9 cellular contexts compared by ENCODE assay signal in the genomic region with DNA sequence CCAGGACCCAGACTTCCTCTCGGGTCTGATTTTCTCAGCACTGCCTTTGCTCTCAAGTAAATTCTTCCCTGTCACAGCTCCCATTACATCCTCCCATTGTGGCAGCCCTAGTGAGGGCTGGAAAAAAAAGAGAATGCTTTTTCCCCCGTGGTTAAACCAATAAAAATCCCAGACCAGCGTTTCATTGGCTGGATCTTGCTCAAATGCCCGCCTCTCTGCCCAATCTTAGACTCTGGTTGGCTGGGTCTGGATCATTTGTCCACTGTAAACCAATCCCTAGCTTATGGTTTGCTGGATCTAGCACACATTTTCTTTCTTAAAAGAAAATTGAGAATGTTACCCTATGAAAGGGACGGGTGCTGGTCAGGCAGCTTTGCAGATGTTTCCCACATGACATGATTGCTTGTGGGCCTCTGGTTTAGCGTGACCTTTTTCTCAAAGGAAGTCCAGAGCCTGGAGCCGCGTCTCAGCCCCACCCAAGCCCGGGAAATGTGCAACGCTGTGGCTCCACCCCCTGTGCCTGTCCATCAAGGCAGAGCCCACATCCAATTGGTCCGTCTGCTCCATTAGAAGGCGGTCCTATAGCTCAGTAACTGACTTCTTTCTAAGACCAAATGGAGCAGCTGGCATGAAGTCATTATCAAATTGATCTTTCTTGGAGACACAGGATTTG. TPM values are rescaled to one million over a fixed set of nuclear protein-coding genes. Genes with fewer than 3 reads are reported as not detected.
A peak's percentile ranks its signal among the peaks of the same experiment; 100 is the strongest.
DNase-seq lines count a peak whose midpoint lies in the region; ATAC-seq and TF ChIP-seq lines count a peak whose summit lies in the region.
"Had no signal": no experiment of that assay in that cellular context is flagged by ENCODE, and none has a peak within 500 bp of the region (broad histone marks: within the 10 kb centered on the region; RNA-seq: fewer than 3 reads in every experiment).

No MANE protein-coding gene starts in this region.

- no peak overlapping the region for H3K4me3 ChIP-seq in epithelial cell of esophagus (ENCODE audit: low read length)
- H3K4me3 ChIP-seq: uterus had no signal

- ATAC-seq in naive thymus-derived CD8-positive, alpha-beta T cell = peak; percentile 26 to 28
- ATAC-seq in GM21367 (IDR thresholded peaks at IDR 0.05; ENCODE audit: unreplicated experiment) = no peak

- POLR2A ChIA-PET in naive thymus-derived CD8-positive, alpha-beta T cell (lab: Charles Lee) = interaction anchor here (0.6 to 1.0 kb wide), 2 partner anchors 13 to 181 kb away, joined by 3 to 4 read pairs; no protein-coding TSS in a partner anchor

- in situ Hi-C loops in G401 (cut with HindIII; ENCODE audit: low sequenced_read_pairs) = no loop called here

- H3K36me3 Mint-ChIP-seq in naive thymus-derived CD8-positive, alpha-beta T cell = no peaks in the 10 kb centered on the region

- H3K27me3 Mint-ChIP-seq in naive thymus-derived CD8-positive, alpha-beta T cell = peaks cover 10 to 72% (median 36%) of the 10 kb centered on the region in 5 donors

- H3K9me3 Mint-ChIP-seq in naive thymus-derived CD8-positive, alpha-beta T cell = no peaks in the 10 kb centered on the region

- peaks cover 22 to 51% (median 49%) of the 10 kb centered on the region in 4 donors for H3K4me1 Mint-ChIP-seq in naive thymus-derived CD8-positive, alpha-beta T cell

- peak overlapping the region in 1 of 10 donors; percentile 14 for H3K4me3 Mint-ChIP-seq in naive thymus-derived CD8-positive, alpha-beta T cell

- peak; percentile 24 for DNase-seq in G401 (ENCODE audit: low spot score)
- peak; percentile 68 for DNase-seq in LHCN-M2 (ENCODE audit: low read depth)
- DNase-seq in SIG-M5 treated with dmso at 0.1 percent for 504 hours (lab: John Stamatoyannopoulos, UW; ENCODE audit: unreplicated experiment) = peak; percentile 96
- peak; percentile 59 for DNase-seq in epithelial cell of esophagus (ENCODE audit: low read depth)
- peak in 3 of 10 donors; percentile 22 to 28 (median 27) for DNase-seq in naive thymus-derived CD8-positive, alpha-beta T cell
- DNase-seq in NCI-H2029 (lab: John Stamatoyannopoulos, UW) = no peak
- DNase-seq in GM10266 (ENCODE audit: extremely low spot score) = no peak

- TF ChIP-seq CTCF in epithelial cell of esophagus (IDR thresholded peaks at IDR 0.05; ENCODE audit: insufficient read depth, low read depth, low read length, missing control alignments) (no peak), GM10266 (IDR thresholded peaks at IDR 0.05; ENCODE audit: control insufficient read depth, insufficient read depth, low read depth, missing control alignments) (no peak)

- H3K27ac Mint-ChIP-seq in naive thymus-derived CD8-positive, alpha-beta T cell = peak overlapping the region in 1 of 10 donors; percentile 6

RNA-seq across cellular contexts. Expression of a gene that starts 2.8 kb away (rescaled TPM):
- total RNA-seq in G401 (2014; rRNA removed; shearing (Covaris generic)) = not detected in 2 replicates
- total RNA-seq in LHCN-M2 (2014; rRNA removed) = not detected in 2 replicates
- polyA plus RNA-seq in LHCN-M2 (2012) = not detected
- not detected for total RNA-seq in naive thymus-derived CD8-positive, alpha-beta T cell
- polyA plus RNA-seq in naive thymus-derived CD8-positive, alpha-beta T cell = under 1 TPM in 1 of 3 donors, not detected in 2; 0.12 TPM

RNA-seq across cellular contexts. Expression of a gene that starts 5.3 kb away (rescaled TPM):
- not detected in 2 replicates for total RNA-seq in G401 (2014; rRNA removed; shearing (Covaris generic))
- total RNA-seq in LHCN-M2 (2014; rRNA removed) = not detected in 2 replicates
- polyA plus RNA-seq in LHCN-M2 (2012) = not detected
- total RNA-seq in naive thymus-derived CD8-positive, alpha-beta T cell = not detected
- 10 to 100 TPM in 1 of 3 donors, 1 to 10 TPM in 2; 6.5 to 12.8 (median 8.7) TPM for polyA plus RNA-seq in naive thymus-derived CD8-positive, alpha-beta T cell
- total RNA-seq: uterus had no signal

RNA-seq across cellular contexts. Expression of a gene that starts 6.5 kb away (rescaled TPM):
- total RNA-seq in G401 (2014; rRNA removed; shearing (Covaris generic)) = 131 and 153 TPM in 2 replicates
- total RNA-seq in LHCN-M2 (2014; rRNA removed) = 96.8 and 101 TPM in 2 replicates
- polyA plus RNA-seq in LHCN-M2 (2012) = 242 TPM
- 10 to 100 TPM; 66.5 to 71.8 TPM for total RNA-seq in naive thymus-derived CD8-positive, alpha-beta T cell
- polyA plus RNA-seq in naive thymus-derived CD8-positive, alpha-beta T cell = 100 to 1,000 TPM; 154 to 208 (median 170) TPM

RNA-seq across cellular contexts. Expression of a gene that starts 27.8 kb away (rescaled TPM):
- not detected in 2 replicates for total RNA-seq in G401 (2014; rRNA removed; shearing (Covaris generic))
- total RNA-seq in LHCN-M2 (2014; rRNA removed) = not detected in 2 replicates
- not detected for polyA plus RNA-seq in LHCN-M2 (2012)
- 1 to 10 TPM; 1.7 to 2.3 TPM for total RNA-seq in naive thymus-derived CD8-positive, alpha-beta T cell
- under 1 TPM in 2 of 3 donors, not detected in 1; 0.23 to 0.38 TPM for polyA plus RNA-seq in naive thymus-derived CD8-positive, alpha-beta T cell

RNA-seq across cellular contexts. Expression of a gene that starts 37.2 kb away (rescaled TPM):
- total RNA-seq in G401 (2014; rRNA removed; shearing (Covaris generic)) = 0.20 TPM in 1 of 2 replicates, not detected in the other
- 0.11 TPM in 1 of 2 replicates, not detected in the other for total RNA-seq in LHCN-M2 (2014; rRNA removed)
- 0.29 TPM for polyA plus RNA-seq in LHCN-M2 (2012)
- total RNA-seq in naive thymus-derived CD8-positive, alpha-beta T cell = 100 to 1,000 TPM; 165 to 184 TPM
- polyA plus RNA-seq in naive thymus-derived CD8-positive, alpha-beta T cell = 10 to 100 TPM; 50.4 to 63.2 (median 54.9) TPM

Comparison
In these comparisons a context has a peak if more than half of its experiments do, and no peak if none do; other contexts are left out.
1. DNase-seq: peak in G401 (single experiment), LHCN-M2 (single experiment), SIG-M5 treated with dmso at 0.1 percent for 504 hours (single experiment) and epithelial cell of esophagus (single experiment); none in NCI-H2029 (single experiment) and GM10266 (single experiment).